8 cellular contexts compared by ENCODE assay signal in the genomic region with DNA sequence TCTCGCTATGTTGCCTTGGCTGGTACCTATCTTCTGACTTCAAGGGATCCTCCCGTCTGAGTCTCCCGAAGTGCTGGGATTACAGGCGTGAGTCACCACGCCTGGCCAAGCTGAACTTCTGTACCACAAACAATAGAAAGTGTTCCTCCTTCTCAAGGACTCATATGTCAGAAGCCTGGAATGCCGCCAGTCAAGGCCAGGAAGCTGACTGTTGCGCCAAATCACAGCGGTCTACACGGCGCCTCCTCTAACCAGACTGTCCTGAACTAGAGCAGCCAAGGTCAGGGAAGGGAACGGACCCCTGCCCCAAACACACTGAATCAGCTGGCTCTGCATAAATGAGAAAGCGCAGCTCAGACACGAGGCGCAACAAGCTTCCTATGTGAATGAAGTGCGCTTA. TPM values are rescaled to one million over a fixed set of nuclear protein-coding genes. Genes with fewer than 3 reads are reported as not detected.
DNase-seq lines count a peak whose midpoint lies in the region; ATAC-seq and TF ChIP-seq lines count a peak whose summit lies in the region.

No MANE protein-coding gene starts in this region.

- intact Hi-C loops in stomach (cut with DNase I; ENCODE audit: low total_unique reads) = no loop called here
- intact Hi-C loops in CD4-positive, alpha-beta memory T cell (cut with micrococcal nuclease) = no loop called here

- ATAC-seq in HG02981 (IDR thresholded peaks at IDR 0.05; ENCODE audit: unreplicated experiment) (no peak), HG03378 (IDR thresholded peaks at IDR 0.05; ENCODE audit: unreplicated experiment) (no peak)

- 78% methylated on average over 15 of the region's 15 CpGs for WGBS in hepatocyte (ENCODE audit: low lambda C conversion rate, missing lambda C conversion rate)
- 51 to 63% (median 57%) methylated on average over 14 to 15 of the region's 15 CpGs for WGBS in stomach, 5 donors

- H2AFZ ChIP-seq in hepatocyte = no peak overlapping the region

- H3K4me1 Mint-ChIP-seq in CD4-positive, alpha-beta memory T cell = no peaks in the 10 kb centered on the region

- H3K79me2 ChIP-seq in hepatocyte = peaks cover 90% of the 10 kb centered on the region

- no peak overlapping the region for H3K4me3 ChIP-seq in astrocyte of the spinal cord (ENCODE audit: low read depth, low read length)
- no peak overlapping the region for H3K4me3 ChIP-seq in hepatocyte
- H3K4me3 ChIP-seq in stomach = no peak overlapping the region
- no peak overlapping the region for H3K4me3 ChIP-seq in CD4-positive, alpha-beta memory T cell (ENCODE audit: low read length in 2 of 2)

- in situ Hi-C loops in astrocyte of the spinal cord (cut with HindIII; ENCODE audit: low sequenced_read_pairs) = no loop called here

- peak overlapping the region in 1 of 7 donors; percentile 51 for H3K27ac Mint-ChIP-seq in CD4-positive, alpha-beta memory T cell

- no peak overlapping the region for H3K4me3 Mint-ChIP-seq in CD4-positive, alpha-beta memory T cell

- no peaks in the 10 kb centered on the region for H3K9me2 ChIP-seq in hepatocyte (replicated peaks; ENCODE audit: insufficient read depth)

- TF ChIP-seq CTCF in astrocyte of the spinal cord (IDR thresholded peaks at IDR 0.05; ENCODE audit: low read depth, low read length) (no peak), hepatocyte (IDR thresholded peaks at IDR 0.05; ENCODE audit: poor library complexity) (no peak), stomach (IDR thresholded peaks at IDR 0.05) (no peak)

- peaks cover 0 to 9% of the 10 kb centered on the region in 2 donors for H3K36me3 Mint-ChIP-seq in CD4-positive, alpha-beta memory T cell

- no peaks in the 10 kb centered on the region for H4K20me1 ChIP-seq in hepatocyte (ENCODE audit: insufficient read depth, poor library complexity, severe bottlenecking)

- TF ChIP-seq POLR2A in stomach (IDR thresholded peaks at IDR 0.05) = no peak

- DNase-seq in HS-27A (ENCODE audit: low read depth) (peak; percentile 5), astrocyte of the spinal cord (ENCODE audit: low read depth, low spot score) (peak; percentile 97), hepatocyte (ENCODE audit: low spot score) (peak; percentile 72), stomach (peak; percentile 95), SK-N-DZ (ENCODE audit: low spot score) (no peak)
- DNase-seq in CD4-positive, alpha-beta memory T cell = no peak

- H3K27me3 Mint-ChIP-seq in CD4-positive, alpha-beta memory T cell = no peaks in the 10 kb centered on the region

- H3K4me1 ChIP-seq in hepatocyte (ENCODE audit: insufficient read depth) (peaks cover 16% of the 10 kb centered on the region), stomach (peaks cover 48 to 85% (median 58%) of the 10 kb centered on the region in 4 donors)
- H3K4me1 ChIP-seq in CD4-positive, alpha-beta memory T cell (ENCODE audit: insufficient read depth, low read length) = no peaks in the 10 kb centered on the region

- H3K27ac ChIP-seq in hepatocyte = peak overlapping the region; percentile 51
- peak overlapping the region; percentile 56 to 80 (median 68) for H3K27ac ChIP-seq in stomach
- H3K27ac ChIP-seq in CD4-positive, alpha-beta memory T cell (ENCODE audit: low read depth, low read length) = no peak overlapping the region

- H3K36me3 ChIP-seq in hepatocyte (replicated peaks; ENCODE audit: insufficient read depth, low read depth) (no peaks in the 10 kb centered on the region), stomach (no peaks in the 10 kb centered on the region)
- H3K36me3 ChIP-seq in CD4-positive, alpha-beta memory T cell (ENCODE audit: insufficient read depth, low read length) = no peaks in the 10 kb centered on the region

- CTCF ChIA-PET in CD4-positive, alpha-beta memory T cell (lab: Charles Lee; ENCODE audit: partially characterized antibody) = no interaction called here

- H3K9me3 ChIP-seq in hepatocyte (ENCODE audit: low read depth) (peaks cover 7% of the 10 kb centered on the region), stomach (no peaks in the 10 kb centered on the region)
- H3K9me3 ChIP-seq in CD4-positive, alpha-beta memory T cell (ENCODE audit: control insufficient read depth in 1 of 2, low read length in 2 of 2) = no peaks in the 10 kb centered on the region

- TF ChIP-seq EP300 in stomach (IDR thresholded peaks at IDR 0.05) = no peak

- POLR2A ChIA-PET in CD4-positive, alpha-beta memory T cell (lab: Charles Lee; ENCODE audit: partially characterized antibody) = no interaction called here

- H3K4me2 ChIP-seq in hepatocyte = no peak overlapping the region

- peaks cover 0 to 4% (median 0%) of the 10 kb centered on the region in 8 donors for H3K9me3 Mint-ChIP-seq in CD4-positive, alpha-beta memory T cell

- H3K27me3 ChIP-seq in hepatocyte = no peaks in the 10 kb centered on the region
- H3K27me3 ChIP-seq in stomach = no peaks in the 10 kb centered on the region
- no peaks in the 10 kb centered on the region for H3K27me3 ChIP-seq in CD4-positive, alpha-beta memory T cell (ENCODE audit: insufficient read depth, low read length)

RNA-seq across cellular contexts. Expression of gene RAB20, which starts 14.6 kb away (rescaled TPM):
- 34.8 and 37.4 TPM in 2 replicates for total RNA-seq in hepatocyte
- 19.6 and 28.3 TPM in 2 replicates for polyA plus RNA-seq in hepatocyte
- 10 to 100 TPM; 11.7 to 44.6 (median 20.0) TPM for total RNA-seq in stomach
- polyA plus RNA-seq in stomach = 10 to 100 TPM; 25.5 to 41.8 (median 36.0) TPM
- polyA plus RNA-seq in SK-N-DZ (2014; cell fraction: cytosol; rRNA removed) = 0.08 and 0.97 TPM in 2 replicates
- not detected in 2 replicates for polyA plus RNA-seq in SK-N-DZ (2014; cell fraction: nucleus; rRNA removed)
- 1 to 10 TPM; 2.2 to 3.2 TPM for total RNA-seq in CD4-positive, alpha-beta memory T cell
- polyA plus RNA-seq in CD4-positive, alpha-beta memory T cell = 1 to 10 TPM; 2.8 to 5.7 TPM

Comparison
In these comparisons a context has a peak if more than half of its experiments do, and no peak if none do; other contexts are left out.
1. DNase-seq: peak in HS-27A (single experiment), astrocyte of the spinal cord (single experiment), hepatocyte (single experiment) and stomach (single experiment); none in SK-N-DZ (single experiment) and CD4-positive, alpha-beta memory T cell (0 of 5).